ENCODE assay signal across 18 cellular contexts in genomic region chr1:43913051-43913501, GRCh38. TPM values are rescaled to one million over a fixed set of nuclear protein-coding genes. Genes with fewer than 3 reads are reported as not detected.
A peak's percentile ranks its signal among the peaks of the same experiment; 100 is the strongest.
DNase-seq lines count a peak whose midpoint lies in the region; FAIRE-seq and TF ChIP-seq lines count a peak whose summit lies in the region.
"Had no signal": no experiment of that assay in that cellular context is flagged by ENCODE, and none has a peak within 500 bp of the region (broad histone marks: within the 10 kb centered on the region; RNA-seq: fewer than 3 reads in every experiment).

No MANE protein-coding gene starts in this region.

- 14% methylated on average over 6 of the region's 7 CpGs for WGBS in mammary epithelial cell (ENCODE audit: low coverage, missing lambda C conversion rate)
- WGBS in sigmoid colon, 2 donors, result 9 to 46% methylated on average over 7 of the region's 7 CpGs
- 84 to 92% methylated on average over 7 of the region's 7 CpGs for WGBS in thyroid gland, 2 donors

- H2AFZ ChIP-seq in mammary epithelial cell (ENCODE audit: low read depth, low read length) (peak overlapping the region; percentile 3), keratinocyte (ENCODE audit: control insufficient read depth, low read length) (no peak overlapping the region)

- FAIRE-seq in keratinocyte (lab: Jason Lieb, UNC), result no peak

- H3K4me2 ChIP-seq in mammary epithelial cell (ENCODE audit: insufficient read depth, low read depth, low read length), result peak overlapping the region; percentile 54
- H3K4me2 ChIP-seq in keratinocyte (ENCODE audit: control insufficient read depth, extremely low read depth, insufficient read depth, low read depth, low read length), result peak overlapping the region; percentile 79

- DNase-seq in NCI-H82 treated with DMSO at 0.1 percent for 48 hours (lab: John Stamatoyannopoulos, UW; ENCODE audit: unreplicated experiment) (peak; percentile 79), mammary epithelial cell (no peak), keratinocyte (ENCODE audit: low read depth, low spot score) (no peak), sigmoid colon (no peak), HFFc6 (no peak), thyroid gland (no peak), NCI-H1092 treated with DMSO at 0.1 percent for 48 hours (lab: John Stamatoyannopoulos, UW) (no peak)
- DNase-seq: activated CD4-positive, CD25-positive, alpha-beta regulatory T cell; activated CD8-positive, alpha-beta T cell treated with anti-CD3 and anti-CD28 coated beads, Interleukin-2, amount 10 ng/mL, durations not matched to agents 7 days and 5 days; activated naive CD8-positive, alpha-beta T cell treated with anti-CD3 and anti-CD28 coated beads, Interleukin-2, amount 10 ng/mL, durations not matched to agents 7 days and 5 days; activated T-cell treated with anti-CD3 and anti-CD28 coated beads, Interleukin-2, amount 50 U/mL, for 48 hours; AML-193; COR-L47; effector CD4-positive, alpha-beta T cell; NK-92 treated with Interleukin-12 subunit alpha and Interleukin-12 subunit beta, amount 100 ng/mL, for 24 hours; T-helper 17 cell had no signal

- H3K9ac ChIP-seq in mammary epithelial cell (ENCODE audit: insufficient read depth, low read length), result peak overlapping the region; percentile 25
- H3K9ac ChIP-seq in keratinocyte (ENCODE audit: control insufficient read depth, extremely low read depth, insufficient read depth, low read length), result peak overlapping the region; percentile 59

- TF ChIP-seq CTCF in mammary epithelial cell (conservative IDR thresholded peaks at IDR 0.05 in 1 of 2, IDR thresholded peaks at IDR 0.05 in 1 of 2; ENCODE audit: extremely low read depth in 1 of 2, insufficient read depth in 1 of 2, low read depth in 1 of 2, low read length in 2 of 2) (no peak), keratinocyte (optimal IDR thresholded peaks at IDR 0.05 in 1 of 3, IDR thresholded peaks at IDR 0.05 in 1 of 3, conservative IDR thresholded peaks at IDR 0.05 in 1 of 3; ENCODE audit: extremely low read depth in 1 of 3, insufficient read depth in 2 of 3, low read length in 3 of 3) (no peak), sigmoid colon (IDR thresholded peaks at IDR 0.05) (no peak), HFFc6 (IDR thresholded peaks at IDR 0.05) (no peak), thyroid gland (IDR thresholded peaks at IDR 0.05) (no peak)

- dilution Hi-C loops in mammary epithelial cell (cut with HindIII; ENCODE audit: low sequenced_read_pairs) (no loop called here), keratinocyte (cut with MboI; ENCODE audit: extremely low pct_ligation_motif_present, low sequenced_read_pairs) (no loop called here)

- peaks cover 23% of the 10 kb centered on the region for H3K4me1 Mint-ChIP-seq in HFFc6 (ENCODE audit: low read depth)
- H3K4me1 Mint-ChIP-seq: activated naive CD8-positive, alpha-beta T cell treated with anti-CD3 and anti-CD28 coated beads, Interleukin-2, amount 10 ng/mL, durations not matched to agents 7 days and 5 days had no signal

- H3K9me3 ChIP-seq in mammary epithelial cell (replicated peaks; ENCODE audit: insufficient read depth, low read length) (no peaks in the 10 kb centered on the region), keratinocyte (ENCODE audit: control insufficient read depth, low read depth, low read length) (no peaks in the 10 kb centered on the region), sigmoid colon (no peaks in the 10 kb centered on the region), thyroid gland (no peaks in the 10 kb centered on the region)
- H3K9me3 ChIP-seq: left lung, thoracic aorta had no signal

- H3K36me3 ChIP-seq in mammary epithelial cell (ENCODE audit: insufficient read depth, low read length), result no peaks in the 10 kb centered on the region
- H3K36me3 ChIP-seq in keratinocyte (ENCODE audit: control insufficient read depth in 2 of 2, extremely low read depth in 1 of 2, insufficient read depth in 2 of 2, low read length in 2 of 2), result peaks cover 0 to 5% of the 10 kb centered on the region in 2 experiments
- H3K36me3 ChIP-seq in sigmoid colon, result peaks cover 0 to 4% (median 0%) of the 10 kb centered on the region in 4 donors
- H3K36me3 ChIP-seq in thyroid gland, result no peaks in the 10 kb centered on the region
- H3K36me3 ChIP-seq: thoracic aorta had no signal

- H3K9me1 ChIP-seq in keratinocyte (ENCODE audit: control insufficient read depth, extremely low read depth, insufficient read depth, low read length), result no peaks in the 10 kb centered on the region

- no peaks in the 10 kb centered on the region for H3K9me3 Mint-ChIP-seq in HFFc6
- H3K9me3 Mint-ChIP-seq: activated naive CD8-positive, alpha-beta T cell treated with anti-CD3 and anti-CD28 coated beads, Interleukin-2, amount 10 ng/mL, durations not matched to agents 7 days and 5 days had no signal

- no peak for TF ChIP-seq POLR2A in sigmoid colon (IDR thresholded peaks at IDR 0.05)
- TF ChIP-seq POLR2A in thyroid gland (IDR thresholded peaks at IDR 0.05), result no peak

- H3K27ac ChIP-seq in mammary epithelial cell (ENCODE audit: insufficient read depth, low read depth, low read length), result peak overlapping the region; percentile 75
- peak overlapping the region; percentile 83 for H3K27ac ChIP-seq in keratinocyte (ENCODE audit: control insufficient read depth, insufficient read depth, low read length)
- H3K27ac ChIP-seq in sigmoid colon, result peak overlapping the region; percentile 29 to 58 (median 35)
- no peak overlapping the region for H3K27ac ChIP-seq in thyroid gland
- H3K27ac ChIP-seq: left lung, thoracic aorta had no signal

- no peak for TF ChIP-seq EP300 in sigmoid colon (IDR thresholded peaks at IDR 0.05)

- H3K27ac Mint-ChIP-seq in HFFc6, result no peak overlapping the region
- H3K27ac Mint-ChIP-seq: activated CD8-positive, alpha-beta T cell treated with anti-CD3 and anti-CD28 coated beads, Interleukin-2, amount 10 ng/mL, durations not matched to agents 7 days and 5 days; activated naive CD8-positive, alpha-beta T cell treated with anti-CD3 and anti-CD28 coated beads, Interleukin-2, amount 10 ng/mL, durations not matched to agents 7 days and 5 days; T-helper 17 cell had no signal

- intact Hi-C loops in mammary epithelial cell (cut with micrococcal nuclease), result no loop called here
- intact Hi-C loops in sigmoid colon (cut with DNase I), result no loop called here
- intact Hi-C loops in thyroid gland (cut with DNase I), result no loop called here

- H3K27me3 Mint-ChIP-seq in HFFc6 (ENCODE audit: insufficient read depth), result peaks cover 4% of the 10 kb centered on the region; the same call in 1 of the 2 replicates
- H3K27me3 Mint-ChIP-seq: activated naive CD8-positive, alpha-beta T cell treated with anti-CD3 and anti-CD28 coated beads, Interleukin-2, amount 10 ng/mL, durations not matched to agents 7 days and 5 days; T-helper 17 cell had no signal

- H4K20me1 ChIP-seq in mammary epithelial cell (ENCODE audit: insufficient read depth, low read length) (no peaks in the 10 kb centered on the region), keratinocyte (ENCODE audit: control insufficient read depth, extremely low read depth, insufficient read depth, low read length) (no peaks in the 10 kb centered on the region)

- CTCF ChIA-PET in mammary epithelial cell (lab: Charles Lee; ENCODE audit: low non-redundant PET), result interaction anchor here (0.6 to 2.0 kb wide), 2 partner anchors 21 to 33 kb away, joined by 3 to 18 read pairs; no protein-coding TSS in a partner anchor

- H3K4me3 ChIP-seq in mammary epithelial cell (replicated peaks in 1 of 3; ENCODE audit: insufficient read depth in 1 of 3, low read depth in 2 of 3, low read length in 3 of 3) (peak overlapping the region in 1 of 3 experiments; percentile 9), keratinocyte (ENCODE audit: control insufficient read depth in 2 of 3, extremely low read depth in 1 of 3, insufficient read depth in 2 of 3, low read depth in 1 of 3, low read length in 3 of 3) (peak overlapping the region in 2 of 3 experiments; percentile 27 to 52), sigmoid colon (no peak overlapping the region), thyroid gland (replicated peaks in 1 of 3) (no peak overlapping the region)
- H3K4me3 ChIP-seq: left lung, thoracic aorta had no signal

- no peaks in the 10 kb centered on the region; the same call in 1 of the 2 replicates for H3K36me3 Mint-ChIP-seq in HFFc6 (ENCODE audit: low read depth)
- H3K36me3 Mint-ChIP-seq: activated naive CD8-positive, alpha-beta T cell treated with anti-CD3 and anti-CD28 coated beads, Interleukin-2, amount 10 ng/mL, durations not matched to agents 7 days and 5 days had no signal

- in situ Hi-C loops in mammary epithelial cell (cut with MboI; ENCODE audit: low sequenced_read_pairs in 2 of 2), result no loop called here

- peaks cover 41% of the 10 kb centered on the region for H3K4me1 ChIP-seq in mammary epithelial cell (ENCODE audit: insufficient read depth, low read length)
- peaks cover 55% of the 10 kb centered on the region for H3K4me1 ChIP-seq in keratinocyte (ENCODE audit: control insufficient read depth, extremely low read depth, insufficient read depth, low read length)
- H3K4me1 ChIP-seq in sigmoid colon, result peaks cover 0 to 18% (median 18%) of the 10 kb centered on the region in 4 donors
- no peaks in the 10 kb centered on the region for H3K4me1 ChIP-seq in thyroid gland
- H3K4me1 ChIP-seq: left lung had no signal

- no peaks in the 10 kb centered on the region for H3K27me3 ChIP-seq in mammary epithelial cell (ENCODE audit: insufficient read depth, low read length)
- H3K27me3 ChIP-seq in keratinocyte (ENCODE audit: control insufficient read depth, extremely low read depth, insufficient read depth, low read length), result no peaks in the 10 kb centered on the region
- H3K27me3 ChIP-seq in sigmoid colon, result no peaks in the 10 kb centered on the region
- H3K27me3 ChIP-seq in thyroid gland, result no peaks in the 10 kb centered on the region
- H3K27me3 ChIP-seq: left lung had no signal

- no peak overlapping the region for H3K4me3 Mint-ChIP-seq in HFFc6
- H3K4me3 Mint-ChIP-seq: activated CD8-positive, alpha-beta T cell treated with anti-CD3 and anti-CD28 coated beads, Interleukin-2, amount 10 ng/mL, durations not matched to agents 7 days and 5 days; activated naive CD8-positive, alpha-beta T cell treated with anti-CD3 and anti-CD28 coated beads, Interleukin-2, amount 10 ng/mL, durations not matched to agents 7 days and 5 days; T-helper 17 cell had no signal

- H3K79me2 ChIP-seq in mammary epithelial cell (ENCODE audit: insufficient read depth, low read length), result peaks cover 8% of the 10 kb centered on the region
- peaks cover 14% of the 10 kb centered on the region for H3K79me2 ChIP-seq in keratinocyte (ENCODE audit: control insufficient read depth, insufficient read depth, low read length)

- TSS peak; percentile 71 for BruUV-seq in mammary epithelial cell (replicated peaks; lab: Mats Ljungman, UMichigan)

RNA-seq across cellular contexts. Expression of gene ARTN, which starts 20.5 kb away (rescaled TPM):
- total RNA-seq in mammary epithelial cell, result 100 to 1,000 TPM in 1 of 2 donors, 10 to 100 TPM in 1; 22.8 to 105 TPM
- polyA plus RNA-seq in mammary epithelial cell, result 47.1 TPM
- 21.8 TPM for polyA minus RNA-seq in mammary epithelial cell
- polyA plus RNA-seq in keratinocyte, result 27.2 to 49.5 TPM (median 36.0 TPM) in 3 replicates
- 8.9 TPM for polyA plus RNA-seq in keratinocyte (2011; ENCODE audit: low read depth)
- polyA plus RNA-seq in keratinocyte (2011; cell fraction: cytosol; rRNA removed), result 16.7 and 46.2 TPM in 2 replicates
- polyA plus RNA-seq in keratinocyte (2011; cell fraction: nucleus; rRNA removed), result 106 and 145 TPM in 2 replicates
- polyA plus RNA-seq in keratinocyte (2012; ENCODE audit: low replicate concordance), result 37.6 and 101 TPM in 2 replicates
- polyA minus RNA-seq in keratinocyte, result 15.1 to 47.6 TPM (median 17.2 TPM) in 3 replicates
- polyA minus RNA-seq in keratinocyte (2011; cell fraction: cytosol; rRNA and poly(A)+ RNA removed), result 62.5 TPM
- 36.9 and 48.7 TPM in 2 replicates for polyA minus RNA-seq in keratinocyte (2011; cell fraction: nucleus; rRNA and poly(A)+ RNA removed)
- total RNA-seq in sigmoid colon, result 1 to 10 TPM in 1 of 4 donors, under 1 TPM in 1, not detected in 2; 0.99 to 1.8 TPM
- polyA plus RNA-seq in sigmoid colon, result 1 to 10 TPM; 2.4 to 8.1 (median 4.9) TPM
- total RNA-seq in HFFc6 (2021; fragmentation: NEBNext Ultra II Directional; extraction: Animal tissue kit (Norgen Biotek cat#: 25700)), result under 1 TPM; 0.14 to 0.61 (median 0.37) TPM
- 1 to 10 TPM in 2 of 4 donors, under 1 TPM in 2; 0.40 to 2.0 (median 0.80) TPM for total RNA-seq in thyroid gland

RNA-seq across cellular contexts. Expression of gene IPO13, which starts 33.7 kb away (rescaled TPM):
- total RNA-seq in mammary epithelial cell (10 to 100 TPM; 35.5 to 53.0 TPM), sigmoid colon (10 to 100 TPM; 16.1 to 27.1 (median 22.3) TPM), thyroid gland (10 to 100 TPM; 21.1 to 48.1 (median 42.0) TPM)
- polyA plus RNA-seq in mammary epithelial cell (38.6 TPM), keratinocyte (20.7 to 40.0 TPM (median 35.7 TPM) in 3 replicates), sigmoid colon (10 to 100 TPM in 2 of 3 donors, 1 to 10 TPM in 1; 9.6 to 15.5 (median 10.4) TPM)
- polyA minus RNA-seq in mammary epithelial cell (64.5 TPM), keratinocyte (68.1 to 123 TPM (median 111 TPM) in 3 replicates)
- polyA plus RNA-seq in keratinocyte (2011; ENCODE audit: low read depth), result 29.5 TPM
- 23.3 and 31.4 TPM in 2 replicates for polyA plus RNA-seq in keratinocyte (2011; cell fraction: cytosol; rRNA removed)
- 88.6 and 100 TPM in 2 replicates for polyA plus RNA-seq in keratinocyte (2011; cell fraction: nucleus; rRNA removed)
- polyA plus RNA-seq in keratinocyte (2012; ENCODE audit: low replicate concordance), result 28.3 and 31.7 TPM in 2 replicates
- polyA minus RNA-seq in keratinocyte (2011; cell fraction: cytosol; rRNA and poly(A)+ RNA removed), result 58.1 TPM
- 46.1 and 57.6 TPM in 2 replicates for polyA minus RNA-seq in keratinocyte (2011; cell fraction: nucleus; rRNA and poly(A)+ RNA removed)
- total RNA-seq in HFFc6 (2021; fragmentation: NEBNext Ultra II Directional; extraction: Animal tissue kit (Norgen Biotek cat#: 25700)), result 10 to 100 TPM; 24.0 to 27.8 (median 25.0) TPM

RNA-seq across cellular contexts. Expression of gene DPH2, which starts 56.7 kb away (rescaled TPM):
- total RNA-seq in mammary epithelial cell (10 to 100 TPM; 28.4 to 31.7 TPM), sigmoid colon (10 to 100 TPM; 10.7 to 37.2 (median 12.8) TPM), thyroid gland (10 to 100 TPM; 13.4 to 26.7 (median 22.3) TPM)
- polyA plus RNA-seq in mammary epithelial cell (34.8 TPM), keratinocyte (30.3 to 35.1 TPM (median 33.5 TPM) in 3 replicates), sigmoid colon (10 to 100 TPM; 10.8 to 31.3 (median 11.3) TPM)
- polyA minus RNA-seq in mammary epithelial cell (34.2 TPM), keratinocyte (29.9 to 66.6 TPM (median 33.9 TPM) in 3 replicates)
- polyA plus RNA-seq in keratinocyte (2011; ENCODE audit: low read depth), result 20.3 TPM
- polyA plus RNA-seq in keratinocyte (2011; cell fraction: cytosol; rRNA removed), result 20.0 and 29.5 TPM in 2 replicates
- polyA plus RNA-seq in keratinocyte (2011; cell fraction: nucleus; rRNA removed), result 72.0 and 76.9 TPM in 2 replicates
- polyA plus RNA-seq in keratinocyte (2012; ENCODE audit: low replicate concordance), result 25.8 and 25.9 TPM in 2 replicates
- polyA minus RNA-seq in keratinocyte (2011; cell fraction: cytosol; rRNA and poly(A)+ RNA removed), result 35.1 TPM
- polyA minus RNA-seq in keratinocyte (2011; cell fraction: nucleus; rRNA and poly(A)+ RNA removed), result 19.2 and 21.3 TPM in 2 replicates
- 10 to 100 TPM; 19.1 to 22.7 (median 20.8) TPM for total RNA-seq in HFFc6 (2021; fragmentation: NEBNext Ultra II Directional; extraction: Animal tissue kit (Norgen Biotek cat#: 25700))

Comparison
In these comparisons a context has a peak if more than half of its experiments do, and no peak if none do; other contexts are left out.
1. H3K27ac ChIP-seq: peak in mammary epithelial cell (single experiment), keratinocyte (single experiment) and sigmoid colon (4 of 4); none in thyroid gland (0 of 3).
2. H3K4me3 ChIP-seq: peak in keratinocyte (2 of 3); none in sigmoid colon (0 of 4) and thyroid gland (0 of 3).
3. RNA of gene ARTN, which starts 20.5 kb away (total RNA-seq): 22.8 to 105 TPM in mammary epithelial cell; 0.40 to 2.0 TPM in thyroid gland, 0.99 to 1.8 TPM in sigmoid colon and 0.14 to 0.61 TPM in HFFc6; every median in the first group is over 4 times any median in the second.